1 cellular context compared by ENCODE assay signal in the genomic region with DNA sequence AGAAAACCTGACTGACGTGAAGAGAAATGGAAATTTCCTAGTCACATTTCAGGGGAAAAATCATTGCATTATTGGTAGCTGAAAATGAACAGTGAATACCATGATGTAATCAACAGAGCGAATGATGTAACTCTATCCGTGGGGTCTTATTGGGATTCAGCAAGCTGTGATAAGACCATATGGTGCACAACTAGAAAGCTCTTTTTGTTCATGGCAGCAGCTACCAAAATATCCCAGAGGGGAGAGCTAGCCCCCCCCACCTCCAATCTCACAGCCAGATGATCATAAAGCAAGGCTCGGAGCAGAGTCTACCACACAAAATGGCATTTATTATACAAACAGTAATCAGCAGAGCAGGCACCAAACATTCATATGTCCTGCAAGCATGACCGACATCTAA.
TF ChIP-seq lines count a peak whose summit lies in the region.

No MANE protein-coding gene starts in this region.

TF ChIP-seq in K562, 482 proteins besides CTCF, POLR2A, EP300 and RAD21 (continued from another document):
- TF ChIP-seq, protein P1, sequence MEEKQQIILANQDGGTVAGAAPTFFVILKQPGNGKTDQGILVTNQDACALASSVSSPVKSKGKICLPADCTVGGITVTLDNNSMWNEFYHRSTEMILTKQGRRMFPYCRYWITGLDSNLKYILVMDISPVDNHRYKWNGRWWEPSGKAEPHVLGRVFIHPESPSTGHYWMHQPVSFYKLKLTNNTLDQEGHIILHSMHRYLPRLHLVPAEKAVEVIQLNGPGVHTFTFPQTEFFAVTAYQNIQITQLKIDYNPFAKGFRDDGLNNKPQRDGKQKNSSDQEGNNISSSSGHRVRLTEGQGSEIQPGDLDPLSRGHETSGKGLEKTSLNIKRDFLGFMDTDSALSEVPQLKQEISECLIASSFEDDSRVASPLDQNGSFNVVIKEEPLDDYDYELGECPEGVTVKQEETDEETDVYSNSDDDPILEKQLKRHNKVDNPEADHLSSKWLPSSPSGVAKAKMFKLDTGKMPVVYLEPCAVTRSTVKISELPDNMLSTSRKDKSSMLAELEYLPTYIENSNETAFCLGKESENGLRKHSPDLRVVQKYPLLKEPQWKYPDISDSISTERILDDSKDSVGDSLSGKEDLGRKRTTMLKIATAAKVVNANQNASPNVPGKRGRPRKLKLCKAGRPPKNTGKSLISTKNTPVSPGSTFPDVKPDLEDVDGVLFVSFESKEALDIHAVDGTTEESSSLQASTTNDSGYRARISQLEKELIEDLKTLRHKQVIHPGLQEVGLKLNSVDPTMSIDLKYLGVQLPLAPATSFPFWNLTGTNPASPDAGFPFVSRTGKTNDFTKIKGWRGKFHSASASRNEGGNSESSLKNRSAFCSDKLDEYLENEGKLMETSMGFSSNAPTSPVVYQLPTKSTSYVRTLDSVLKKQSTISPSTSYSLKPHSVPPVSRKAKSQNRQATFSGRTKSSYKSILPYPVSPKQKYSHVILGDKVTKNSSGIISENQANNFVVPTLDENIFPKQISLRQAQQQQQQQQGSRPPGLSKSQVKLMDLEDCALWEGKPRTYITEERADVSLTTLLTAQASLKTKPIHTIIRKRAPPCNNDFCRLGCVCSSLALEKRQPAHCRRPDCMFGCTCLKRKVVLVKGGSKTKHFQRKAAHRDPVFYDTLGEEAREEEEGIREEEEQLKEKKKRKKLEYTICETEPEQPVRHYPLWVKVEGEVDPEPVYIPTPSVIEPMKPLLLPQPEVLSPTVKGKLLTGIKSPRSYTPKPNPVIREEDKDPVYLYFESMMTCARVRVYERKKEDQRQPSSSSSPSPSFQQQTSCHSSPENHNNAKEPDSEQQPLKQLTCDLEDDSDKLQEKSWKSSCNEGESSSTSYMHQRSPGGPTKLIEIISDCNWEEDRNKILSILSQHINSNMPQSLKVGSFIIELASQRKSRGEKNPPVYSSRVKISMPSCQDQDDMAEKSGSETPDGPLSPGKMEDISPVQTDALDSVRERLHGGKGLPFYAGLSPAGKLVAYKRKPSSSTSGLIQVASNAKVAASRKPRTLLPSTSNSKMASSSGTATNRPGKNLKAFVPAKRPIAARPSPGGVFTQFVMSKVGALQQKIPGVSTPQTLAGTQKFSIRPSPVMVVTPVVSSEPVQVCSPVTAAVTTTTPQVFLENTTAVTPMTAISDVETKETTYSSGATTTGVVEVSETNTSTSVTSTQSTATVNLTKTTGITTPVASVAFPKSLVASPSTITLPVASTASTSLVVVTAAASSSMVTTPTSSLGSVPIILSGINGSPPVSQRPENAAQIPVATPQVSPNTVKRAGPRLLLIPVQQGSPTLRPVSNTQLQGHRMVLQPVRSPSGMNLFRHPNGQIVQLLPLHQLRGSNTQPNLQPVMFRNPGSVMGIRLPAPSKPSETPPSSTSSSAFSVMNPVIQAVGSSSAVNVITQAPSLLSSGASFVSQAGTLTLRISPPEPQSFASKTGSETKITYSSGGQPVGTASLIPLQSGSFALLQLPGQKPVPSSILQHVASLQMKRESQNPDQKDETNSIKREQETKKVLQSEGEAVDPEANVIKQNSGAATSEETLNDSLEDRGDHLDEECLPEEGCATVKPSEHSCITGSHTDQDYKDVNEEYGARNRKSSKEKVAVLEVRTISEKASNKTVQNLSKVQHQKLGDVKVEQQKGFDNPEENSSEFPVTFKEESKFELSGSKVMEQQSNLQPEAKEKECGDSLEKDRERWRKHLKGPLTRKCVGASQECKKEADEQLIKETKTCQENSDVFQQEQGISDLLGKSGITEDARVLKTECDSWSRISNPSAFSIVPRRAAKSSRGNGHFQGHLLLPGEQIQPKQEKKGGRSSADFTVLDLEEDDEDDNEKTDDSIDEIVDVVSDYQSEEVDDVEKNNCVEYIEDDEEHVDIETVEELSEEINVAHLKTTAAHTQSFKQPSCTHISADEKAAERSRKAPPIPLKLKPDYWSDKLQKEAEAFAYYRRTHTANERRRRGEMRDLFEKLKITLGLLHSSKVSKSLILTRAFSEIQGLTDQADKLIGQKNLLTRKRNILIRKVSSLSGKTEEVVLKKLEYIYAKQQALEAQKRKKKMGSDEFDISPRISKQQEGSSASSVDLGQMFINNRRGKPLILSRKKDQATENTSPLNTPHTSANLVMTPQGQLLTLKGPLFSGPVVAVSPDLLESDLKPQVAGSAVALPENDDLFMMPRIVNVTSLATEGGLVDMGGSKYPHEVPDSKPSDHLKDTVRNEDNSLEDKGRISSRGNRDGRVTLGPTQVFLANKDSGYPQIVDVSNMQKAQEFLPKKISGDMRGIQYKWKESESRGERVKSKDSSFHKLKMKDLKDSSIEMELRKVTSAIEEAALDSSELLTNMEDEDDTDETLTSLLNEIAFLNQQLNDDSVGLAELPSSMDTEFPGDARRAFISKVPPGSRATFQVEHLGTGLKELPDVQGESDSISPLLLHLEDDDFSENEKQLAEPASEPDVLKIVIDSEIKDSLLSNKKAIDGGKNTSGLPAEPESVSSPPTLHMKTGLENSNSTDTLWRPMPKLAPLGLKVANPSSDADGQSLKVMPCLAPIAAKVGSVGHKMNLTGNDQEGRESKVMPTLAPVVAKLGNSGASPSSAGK (IDR thresholded peaks at IDR 0.05) = 0 out of 2 replicates have a peak, but pooled peaks have one; percentile 8
- TF ChIP-seq, protein P2, sequence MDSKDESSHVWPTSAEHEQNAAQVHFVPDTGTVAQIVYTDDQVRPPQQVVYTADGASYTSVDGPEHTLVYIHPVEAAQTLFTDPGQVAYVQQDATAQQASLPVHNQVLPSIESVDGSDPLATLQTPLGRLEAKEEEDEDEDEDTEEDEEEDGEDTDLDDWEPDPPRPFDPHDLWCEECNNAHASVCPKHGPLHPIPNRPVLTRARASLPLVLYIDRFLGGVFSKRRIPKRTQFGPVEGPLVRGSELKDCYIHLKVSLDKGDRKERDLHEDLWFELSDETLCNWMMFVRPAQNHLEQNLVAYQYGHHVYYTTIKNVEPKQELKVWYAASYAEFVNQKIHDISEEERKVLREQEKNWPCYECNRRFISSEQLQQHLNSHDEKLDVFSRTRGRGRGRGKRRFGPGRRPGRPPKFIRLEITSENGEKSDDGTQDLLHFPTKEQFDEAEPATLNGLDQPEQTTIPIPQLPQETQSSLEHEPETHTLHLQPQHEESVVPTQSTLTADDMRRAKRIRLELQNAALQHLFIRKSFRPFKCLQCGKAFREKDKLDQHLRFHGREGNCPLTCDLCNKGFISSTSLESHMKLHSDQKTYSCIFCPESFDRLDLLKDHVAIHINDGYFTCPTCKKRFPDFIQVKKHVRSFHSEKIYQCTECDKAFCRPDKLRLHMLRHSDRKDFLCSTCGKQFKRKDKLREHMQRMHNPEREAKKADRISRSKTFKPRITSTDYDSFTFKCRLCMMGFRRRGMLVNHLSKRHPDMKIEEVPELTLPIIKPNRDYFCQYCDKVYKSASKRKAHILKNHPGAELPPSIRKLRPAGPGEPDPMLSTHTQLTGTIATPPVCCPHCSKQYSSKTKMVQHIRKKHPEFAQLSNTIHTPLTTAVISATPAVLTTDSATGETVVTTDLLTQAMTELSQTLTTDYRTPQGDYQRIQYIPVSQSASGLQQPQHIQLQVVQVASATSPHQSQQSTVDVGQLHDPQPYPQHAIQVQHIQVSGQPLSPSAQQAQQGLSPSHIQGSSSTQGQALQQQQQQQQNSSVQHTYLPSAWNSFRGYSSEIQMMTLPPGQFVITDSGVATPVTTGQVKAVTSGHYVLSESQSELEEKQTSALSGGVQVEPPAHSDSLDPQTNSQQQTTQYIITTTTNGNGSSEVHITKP (IDR thresholded peaks at IDR 0.05; ENCODE audit: partially characterized antibody) = peak; percentile 27
- TF ChIP-seq, protein P3, sequence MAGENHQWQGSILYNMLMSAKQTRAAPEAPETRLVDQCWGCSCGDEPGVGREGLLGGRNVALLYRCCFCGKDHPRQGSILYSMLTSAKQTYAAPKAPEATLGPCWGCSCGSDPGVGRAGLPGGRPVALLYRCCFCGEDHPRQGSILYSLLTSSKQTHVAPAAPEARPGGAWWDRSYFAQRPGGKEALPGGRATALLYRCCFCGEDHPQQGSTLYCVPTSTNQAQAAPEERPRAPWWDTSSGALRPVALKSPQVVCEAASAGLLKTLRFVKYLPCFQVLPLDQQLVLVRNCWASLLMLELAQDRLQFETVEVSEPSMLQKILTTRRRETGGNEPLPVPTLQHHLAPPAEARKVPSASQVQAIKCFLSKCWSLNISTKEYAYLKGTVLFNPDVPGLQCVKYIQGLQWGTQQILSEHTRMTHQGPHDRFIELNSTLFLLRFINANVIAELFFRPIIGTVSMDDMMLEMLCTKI (IDR thresholded peaks at IDR 0.05; ENCODE audit: partially characterized antibody) = no peak
- TF ChIP-seq POLR2AphosphoS2 (IDR thresholded peaks at IDR 0.05; ENCODE audit: low read length) = no peak
- no peak for TF ChIP-seq SMAD1 (IDR thresholded peaks at IDR 0.05; ENCODE audit: low read depth, low read length, partially characterized antibody)
- no peak for TF ChIP-seq NFIX (CRISPR knock-in tag; IDR thresholded peaks at IDR 0.05; ENCODE audit: low read depth)
- no peak for TF ChIP-seq FOXJ3 (CRISPR knock-in tag; IDR thresholded peaks at IDR 0.05)
- TF ChIP-seq ZFX (CRISPR knock-in tag; IDR thresholded peaks at IDR 0.05) = no peak
- no peak for TF ChIP-seq SMAD2 (IDR thresholded peaks at IDR 0.05; ENCODE audit: low read depth, low read length)
- TF ChIP-seq, protein P4, sequence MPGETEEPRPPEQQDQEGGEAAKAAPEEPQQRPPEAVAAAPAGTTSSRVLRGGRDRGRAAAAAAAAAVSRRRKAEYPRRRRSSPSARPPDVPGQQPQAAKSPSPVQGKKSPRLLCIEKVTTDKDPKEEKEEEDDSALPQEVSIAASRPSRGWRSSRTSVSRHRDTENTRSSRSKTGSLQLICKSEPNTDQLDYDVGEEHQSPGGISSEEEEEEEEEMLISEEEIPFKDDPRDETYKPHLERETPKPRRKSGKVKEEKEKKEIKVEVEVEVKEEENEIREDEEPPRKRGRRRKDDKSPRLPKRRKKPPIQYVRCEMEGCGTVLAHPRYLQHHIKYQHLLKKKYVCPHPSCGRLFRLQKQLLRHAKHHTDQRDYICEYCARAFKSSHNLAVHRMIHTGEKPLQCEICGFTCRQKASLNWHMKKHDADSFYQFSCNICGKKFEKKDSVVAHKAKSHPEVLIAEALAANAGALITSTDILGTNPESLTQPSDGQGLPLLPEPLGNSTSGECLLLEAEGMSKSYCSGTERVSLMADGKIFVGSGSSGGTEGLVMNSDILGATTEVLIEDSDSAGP (CRISPR knock-in tag; IDR thresholded peaks at IDR 0.05) = no peak
- TF ChIP-seq NFXL1 (CRISPR knock-in tag; IDR thresholded peaks at IDR 0.05) = no peak
- 0 out of 2 replicates have a peak, but pooled peaks have one; percentile 12 for TF ChIP-seq JUN (IDR thresholded peaks at IDR 0.05; ENCODE audit: borderline replicate concordance, low read depth, low read length)
- no peak for TF ChIP-seq JUN (CRISPR knock-in tag; IDR thresholded peaks at IDR 0.05; ENCODE audit: borderline replicate concordance)
- TF ChIP-seq, protein P5, sequence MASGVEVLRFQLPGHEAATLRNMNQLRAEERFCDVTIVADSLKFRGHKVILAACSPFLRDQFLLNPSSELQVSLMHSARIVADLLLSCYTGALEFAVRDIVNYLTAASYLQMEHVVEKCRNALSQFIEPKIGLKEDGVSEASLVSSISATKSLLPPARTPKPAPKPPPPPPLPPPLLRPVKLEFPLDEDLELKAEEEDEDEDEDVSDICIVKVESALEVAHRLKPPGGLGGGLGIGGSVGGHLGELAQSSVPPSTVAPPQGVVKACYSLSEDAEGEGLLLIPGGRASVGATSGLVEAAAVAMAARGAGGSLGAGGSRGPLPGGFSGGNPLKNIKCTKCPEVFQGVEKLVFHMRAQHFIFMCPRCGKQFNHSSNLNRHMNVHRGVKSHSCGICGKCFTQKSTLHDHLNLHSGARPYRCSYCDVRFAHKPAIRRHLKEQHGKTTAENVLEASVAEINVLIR (CRISPR knock-in tag; IDR thresholded peaks at IDR 0.05) = no peak
- TF ChIP-seq, protein P6, sequence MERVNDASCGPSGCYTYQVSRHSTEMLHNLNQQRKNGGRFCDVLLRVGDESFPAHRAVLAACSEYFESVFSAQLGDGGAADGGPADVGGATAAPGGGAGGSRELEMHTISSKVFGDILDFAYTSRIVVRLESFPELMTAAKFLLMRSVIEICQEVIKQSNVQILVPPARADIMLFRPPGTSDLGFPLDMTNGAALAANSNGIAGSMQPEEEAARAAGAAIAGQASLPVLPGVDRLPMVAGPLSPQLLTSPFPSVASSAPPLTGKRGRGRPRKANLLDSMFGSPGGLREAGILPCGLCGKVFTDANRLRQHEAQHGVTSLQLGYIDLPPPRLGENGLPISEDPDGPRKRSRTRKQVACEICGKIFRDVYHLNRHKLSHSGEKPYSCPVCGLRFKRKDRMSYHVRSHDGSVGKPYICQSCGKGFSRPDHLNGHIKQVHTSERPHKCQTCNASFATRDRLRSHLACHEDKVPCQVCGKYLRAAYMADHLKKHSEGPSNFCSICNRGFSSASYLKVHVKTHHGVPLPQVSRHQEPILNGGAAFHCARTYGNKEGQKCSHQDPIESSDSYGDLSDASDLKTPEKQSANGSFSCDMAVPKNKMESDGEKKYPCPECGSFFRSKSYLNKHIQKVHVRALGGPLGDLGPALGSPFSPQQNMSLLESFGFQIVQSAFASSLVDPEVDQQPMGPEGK (CRISPR knock-in tag; IDR thresholded peaks at IDR 0.05; ENCODE audit: borderline replicate concordance) = no peak
- TF ChIP-seq ETV6 (IDR thresholded peaks at IDR 0.05; ENCODE audit: borderline replicate concordance in 1 of 2, low read depth in 2 of 2, low read length in 1 of 2) = no peak
- no peak for TF ChIP-seq ETV6 (CRISPR knock-in tag; IDR thresholded peaks at IDR 0.05; ENCODE audit: borderline replicate concordance)
